ENCODE assay signal across 9 cellular contexts in the genomic region with DNA sequence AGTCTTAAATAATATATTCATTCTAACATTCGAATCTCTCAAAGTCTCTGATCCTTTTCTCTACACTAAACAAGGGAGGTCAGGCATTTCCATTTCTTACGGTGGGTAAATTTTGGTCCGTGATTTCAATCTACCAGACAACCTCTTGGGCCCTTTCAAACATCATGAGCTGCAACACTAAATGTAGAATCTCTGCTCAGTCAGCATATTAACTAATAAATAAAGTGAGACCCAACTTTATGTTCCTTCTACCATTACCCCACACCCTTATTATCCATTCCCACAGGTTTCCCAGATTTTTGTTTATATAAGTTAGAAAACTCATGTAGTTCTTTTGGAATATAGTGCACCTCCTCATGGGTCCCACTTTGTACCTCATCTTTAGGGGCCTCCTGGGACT. TPM values are rescaled to one million over a fixed set of nuclear protein-coding genes. Genes with fewer than 3 reads are reported as not detected.
"Had no signal": no experiment of that assay in that cellular context is flagged by ENCODE, and none has a peak within 500 bp of the region (broad histone marks: within the 10 kb centered on the region; RNA-seq: fewer than 3 reads in every experiment).

No MANE protein-coding gene starts in this region.

- H3K27me3 Mint-ChIP-seq: IgD-negative memory B cell had no signal

- H3K27ac ChIP-seq: HL-60 had no signal

- FAIRE-seq: H1, H54 had no signal

- H3K27ac Mint-ChIP-seq: GM23338, H9, IgD-negative memory B cell had no signal

- H2AFZ ChIP-seq: GM23338 had no signal

- H3K4me3 Mint-ChIP-seq: GM23338, H9, IgD-negative memory B cell had no signal

- H3K9me3 Mint-ChIP-seq: GM23338, IgD-negative memory B cell had no signal

- ATAC-seq: GM23338 had no signal

- DNase-seq: H9, HCEC 1CT, KG1 had no signal

- H3K4me3 ChIP-seq: GM23338 had no signal

- H3K4me2 ChIP-seq: GM23338 had no signal

RNA-seq across cellular contexts. Expression of a gene that starts 24.9 kb away (rescaled TPM):
- total RNA-seq: GM23338, H1, H9 had no signal
- polyA plus RNA-seq: H1 had no signal

RNA-seq across cellular contexts. Expression of a gene that starts 32.0 kb away (rescaled TPM):
- total RNA-seq: GM23338, H1, H9, HT1080 had no signal
- polyA plus RNA-seq: GM23338, H1 had no signal

RNA-seq across cellular contexts. Expression of a gene that starts 52.4 kb away (rescaled TPM):
- total RNA-seq: H1, H9, HT1080 had no signal
